ENCODE assay signal across 27 cellular contexts in genomic region chr5:136195971-136196577, GRCh38. TPM values are rescaled to one million over a fixed set of nuclear protein-coding genes. Genes with fewer than 3 reads are reported as not detected.
A peak's percentile ranks its signal among the peaks of the same experiment; 100 is the strongest.
DNase-seq lines count a peak whose midpoint lies in the region; ATAC-seq and TF ChIP-seq lines count a peak whose summit lies in the region.
"Had no signal": no experiment of that assay in that cellular context is flagged by ENCODE, and none has a peak within 500 bp of the region (broad histone marks: within the 10 kb centered on the region; RNA-seq: fewer than 3 reads in every experiment).

No MANE protein-coding gene starts in this region.

- CTCF ChIA-PET in A673 (lab: Charles Lee): no interaction called here

- intact Hi-C loops in A673 (cut with micrococcal nuclease; ENCODE audit: unreplicated experiment): no loop called here

- no peak overlapping the region for H3K56ac ChIP-seq in mesendoderm (ENCODE audit: low read length)

- no peak overlapping the region for H2BK5ac ChIP-seq in mesendoderm (ENCODE audit: low read length)

- no peak overlapping the region for H2BK120ac ChIP-seq in mesendoderm (ENCODE audit: low read depth, low read length)

- H3K4me2 ChIP-seq in mesendoderm (ENCODE audit: low read length): no peak overlapping the region

- no peak overlapping the region for H3K27ac ChIP-seq in duodenal mucosa (ENCODE audit: low read depth, low read length)
- H3K27ac ChIP-seq in mesendoderm (ENCODE audit: low read depth, low read length): no peak overlapping the region
- H3K27ac ChIP-seq in skeletal muscle tissue (ENCODE audit: low read depth, low read length): peak overlapping the region; percentile 23
- H3K27ac ChIP-seq in A673 (ENCODE audit: low read depth, low read length, poor library complexity, severe bottlenecking): no peak overlapping the region
- H3K27ac ChIP-seq: 22Rv1, ascending aorta had no signal

- no peak overlapping the region for H2AK5ac ChIP-seq in mesendoderm (ENCODE audit: low read length)

- no peak for ATAC-seq in HG02610 (IDR thresholded peaks at IDR 0.05; ENCODE audit: unreplicated experiment)
- ATAC-seq: activated T-cell treated with anti-CD3 and anti-CD28 coated beads, Interleukin-2, amount 50 U/mL, for 4 hours; effector memory CD8-positive, alpha-beta T cell; left ventricle myocardium superior; stimulated activated naive CD8-positive, alpha-beta T cell treated with anti-CD3 and anti-CD28 coated beads, Interleukin-15, Interleukin-2, amounts not matched to agents 100 U/mL and 50 U/mL, for 24 hours had no signal

- peak overlapping the region; percentile 30 for H3K23ac ChIP-seq in mesendoderm (ENCODE audit: low read length)

- H4K5ac ChIP-seq in mesendoderm (ENCODE audit: low read length): no peak overlapping the region

- H3K18ac ChIP-seq in mesendoderm (ENCODE audit: low read length): no peak overlapping the region

- BruUV-seq in A673 (replicated peaks; lab: Mats Ljungman, UMichigan): no TSS peak

- POLR2A ChIA-PET in A673 (lab: Charles Lee; ENCODE audit: low non-redundant PET): no interaction called here

- no peaks in the 10 kb centered on the region for H3K27me3 ChIP-seq in duodenal mucosa (ENCODE audit: control insufficient read depth in 1 of 2, insufficient read depth in 2 of 2, low read length in 2 of 2)
- H3K27me3 ChIP-seq in mesendoderm (ENCODE audit: insufficient read depth, low read length, poor library complexity): peaks cover 7% of the 10 kb centered on the region
- peaks cover 0 to 18% (median 15%) of the 10 kb centered on the region in 3 donors for H3K27me3 ChIP-seq in skeletal muscle tissue (ENCODE audit: control insufficient read depth in 3 of 3, insufficient read depth in 3 of 3, low read length in 3 of 3)
- H3K27me3 ChIP-seq in A673 (replicated peaks; ENCODE audit: insufficient read depth, low read depth, low read length, poor library complexity): peaks cover 64% of the 10 kb centered on the region
- H3K27me3 ChIP-seq: ascending aorta had no signal

- no CpG with 5 or more reads among the region's 11 CpGs for WGBS in mesendoderm (ENCODE audit: extremely low coverage, insufficient coverage, low lambda C conversion rate)

- H3K9ac ChIP-seq in duodenal mucosa (ENCODE audit: low read depth in 1 of 2, low read length in 2 of 2) (peak overlapping the region in 1 of 2 donors; percentile 13), mesendoderm (ENCODE audit: low read length) (no peak overlapping the region), skeletal muscle tissue (ENCODE audit: low read depth in 1 of 3, low read length in 3 of 3) (peak overlapping the region in 1 of 3 donors; percentile 66)

- no peak overlapping the region for H3K4ac ChIP-seq in mesendoderm (ENCODE audit: low read depth, low read length)

- H3K36me3 ChIP-seq in duodenal mucosa (ENCODE audit: control insufficient read depth in 1 of 2, insufficient read depth in 2 of 2, low read length in 2 of 2) (no peaks in the 10 kb centered on the region), mesendoderm (ENCODE audit: control insufficient read depth, insufficient read depth, low read length) (no peaks in the 10 kb centered on the region), skeletal muscle tissue (ENCODE audit: control insufficient read depth in 3 of 3, insufficient read depth in 3 of 3, low read length in 3 of 3) (no peaks in the 10 kb centered on the region), A673 (ENCODE audit: insufficient read depth, low read length, poor library complexity, severe bottlenecking) (no peaks in the 10 kb centered on the region)
- H3K36me3 ChIP-seq: ascending aorta, transverse colon had no signal

- no peaks in the 10 kb centered on the region for H3K79me2 ChIP-seq in mesendoderm (ENCODE audit: control insufficient read depth, insufficient read depth, low read length)

- H3K79me1 ChIP-seq in mesendoderm (ENCODE audit: low read length): no peaks in the 10 kb centered on the region

- H3K4me3 ChIP-seq in duodenal mucosa (ENCODE audit: low read depth in 1 of 2, low read length in 2 of 2) (peak overlapping the region; percentile 13 to 23), mesendoderm (ENCODE audit: low read length) (no peak overlapping the region), skeletal muscle tissue (ENCODE audit: low read length in 3 of 3) (peak overlapping the region in 1 of 3 donors; percentile 9), A673 (ENCODE audit: low read depth, low read length, poor library complexity, severe bottlenecking) (no peak overlapping the region)
- H3K4me3 ChIP-seq: ascending aorta, transverse colon had no signal

- H3K9me3 ChIP-seq in duodenal mucosa (ENCODE audit: control insufficient read depth in 1 of 2, low read length in 2 of 2): no peaks in the 10 kb centered on the region
- no peaks in the 10 kb centered on the region for H3K9me3 ChIP-seq in skeletal muscle tissue (ENCODE audit: control insufficient read depth in 3 of 3, low read length in 3 of 3)
- no peaks in the 10 kb centered on the region for H3K9me3 ChIP-seq in A673 (ENCODE audit: low read depth, low read length, poor library complexity, severe bottlenecking)
- H3K9me3 ChIP-seq: ascending aorta, transverse colon had no signal

- H2BK15ac ChIP-seq in mesendoderm (replicated peaks; ENCODE audit: low read depth): no peak overlapping the region

- no peak for TF ChIP-seq CTCF in A673 (conservative IDR thresholded peaks at IDR 0.05; ENCODE audit: low read depth, low read length)

- no peak overlapping the region for H4K8ac ChIP-seq in mesendoderm (ENCODE audit: low read depth, low read length)

- H3K4me1 ChIP-seq in duodenal mucosa (ENCODE audit: control insufficient read depth in 1 of 2, insufficient read depth in 2 of 2, low read length in 2 of 2) (peaks cover 27 to 37% of the 10 kb centered on the region in 2 donors), mesendoderm (ENCODE audit: control insufficient read depth, low read depth, low read length) (peaks cover 3% of the 10 kb centered on the region), skeletal muscle tissue (ENCODE audit: control insufficient read depth in 3 of 3, insufficient read depth in 3 of 3, low read length in 3 of 3) (peaks cover 9 to 49% (median 31%) of the 10 kb centered on the region in 3 donors), A673 (ENCODE audit: insufficient read depth, low read length, poor library complexity, severe bottlenecking) (no peaks in the 10 kb centered on the region)

- peak; percentile 5 for DNase-seq in NCI-H146 (lab: John Stamatoyannopoulos, UW)
- no peak for DNase-seq in NCI-H146 treated with DMSO at 0.1 percent for 48 hours (lab: John Stamatoyannopoulos, UW; ENCODE audit: unreplicated experiment)
- DNase-seq in mesendoderm: no peak
- no peak for DNase-seq in A673 (ENCODE audit: low spot score)
- no peak for DNase-seq in ureter (ENCODE audit: low spot score)
- DNase-seq: activated CD4-positive, alpha-beta memory T cell treated with anti-CD3 and anti-CD28 coated beads, Interleukin-2, amount 10 ng/mL, durations not matched to agents 7 days and 5 days; activated T-cell treated with anti-CD3 and anti-CD28 coated beads, Interleukin-2, amount 50 U/mL, for 4 hours; AML-193; cerebellar nuclear complex; COR-L47; DND-41; effector memory CD8-positive, alpha-beta T cell; glutamatergic neuron; Karpas-422; left ventricle myocardium superior; NCI-H2081 treated with DMSO at 0.1 percent for 48 hours; NCI-H510A treated with DMSO at 0.1 percent for 48 hours; stimulated activated CD4-positive, alpha-beta T cell treated with anti-CD3 and anti-CD28 coated beads, Interleukin-4, amount 100 ng/mL, for 1 hour; stimulated activated naive CD8-positive, alpha-beta T cell treated with anti-CD3 and anti-CD28 coated beads, Interleukin-15, Interleukin-2, amounts not matched to agents 100 U/mL and 50 U/mL, for 24 hours; transverse colon had no signal

RNA-seq across cellular contexts. Expression of gene SMIM32, which starts 3.1 kb away (rescaled TPM):
- polyA plus RNA-seq in mesendoderm (2013, experiment 1 of 2): 0.21 TPM
- polyA plus RNA-seq in mesendoderm (2013, experiment 2 of 2): 0.20 TPM
- total RNA-seq in skeletal muscle tissue: under 0.01 TPM
- not detected in 2 replicates for total RNA-seq in A673 (2021)
- total RNA-seq in ureter: not detected
- total RNA-seq: activated CD4-positive, alpha-beta memory T cell treated with anti-CD3 and anti-CD28 coated beads, Interleukin-2, amount 10 ng/mL, durations not matched to agents 7 days and 5 days; activated T-cell treated with anti-CD3 and anti-CD28 coated beads, Interleukin-2, amount 50 U/mL, for 4 hours; ascending aorta; left ventricle myocardium superior; omental fat pad; RPMI7951 had no signal

Comparison
In these comparisons a context has a peak if more than half of its experiments do, and no peak if none do; other contexts are left out.
1. H3K4me3 ChIP-seq: peak in duodenal mucosa (2 of 2); none in mesendoderm (single experiment) and A673 (single experiment).